ENCODE assay signal across 8 cellular contexts in the genomic region with DNA sequence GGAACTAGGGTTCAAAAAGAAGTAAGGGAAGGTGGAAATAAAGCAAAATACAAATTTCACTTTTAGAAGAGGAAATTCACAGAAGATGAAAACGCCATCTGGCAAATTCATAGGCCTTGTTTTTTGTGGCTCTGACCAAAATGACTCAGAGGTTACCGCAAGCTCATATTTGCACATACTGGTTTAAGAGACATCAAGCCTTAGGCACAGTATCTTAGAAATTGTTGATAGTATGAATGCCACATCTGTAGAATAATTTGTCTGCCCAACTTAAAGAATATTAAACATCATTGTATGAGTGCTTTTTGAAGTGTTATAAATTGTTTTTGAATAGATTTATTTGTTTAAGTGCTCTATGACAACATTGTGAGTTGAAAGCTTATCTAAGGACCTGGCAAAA. TPM values are rescaled to one million over a fixed set of nuclear protein-coding genes. Genes with fewer than 3 reads are reported as not detected.
DNase-seq lines count a peak whose midpoint lies in the region; ATAC-seq and TF ChIP-seq lines count a peak whose summit lies in the region.

No MANE protein-coding gene starts in this region.

- H3K4me1 Mint-ChIP-seq in activated naive CD8-positive, alpha-beta T cell treated with anti-CD3 and anti-CD28 coated beads, Interleukin-2, amount 50 U/mL, for 24 hours: peaks cover 5% of the 10 kb centered on the region

- no peaks in the 10 kb centered on the region for H3K27me3 ChIP-seq in testis

- H3K27ac Mint-ChIP-seq in activated naive CD8-positive, alpha-beta T cell treated with anti-CD3 and anti-CD28 coated beads, Interleukin-2, amount 50 U/mL, for 24 hours: no peak overlapping the region

- no peaks in the 10 kb centered on the region for H3K9me3 ChIP-seq in testis

- WGBS in testis, 2 donors: 71 to 76% methylated on average over 2 of the region's 2 CpGs

- H3K36me3 Mint-ChIP-seq in activated naive CD8-positive, alpha-beta T cell treated with anti-CD3 and anti-CD28 coated beads, Interleukin-2, amount 50 U/mL, for 24 hours (ENCODE audit: low read depth): no peaks in the 10 kb centered on the region

- H3K4me3 ChIP-seq in testis: no peak overlapping the region

- H3K4me1 ChIP-seq in testis: no peaks in the 10 kb centered on the region

- no peaks in the 10 kb centered on the region for H3K9me3 Mint-ChIP-seq in activated naive CD8-positive, alpha-beta T cell treated with anti-CD3 and anti-CD28 coated beads, Interleukin-2, amount 50 U/mL, for 24 hours

- no peak overlapping the region for H3K27ac ChIP-seq in testis

- H3K36me3 ChIP-seq in testis (ENCODE audit: low read depth, missing control alignments): no peaks in the 10 kb centered on the region

- intact Hi-C loops in testis (cut with DNase I; ENCODE audit: low total_unique reads): no loop called here

- no peak overlapping the region for H3K4me3 Mint-ChIP-seq in activated naive CD8-positive, alpha-beta T cell treated with anti-CD3 and anti-CD28 coated beads, Interleukin-2, amount 50 U/mL, for 24 hours

- H3K27me3 Mint-ChIP-seq in activated naive CD8-positive, alpha-beta T cell treated with anti-CD3 and anti-CD28 coated beads, Interleukin-2, amount 50 U/mL, for 24 hours: peaks cover 2% of the 10 kb centered on the region

- ATAC-seq in GM19395 (IDR thresholded peaks at IDR 0.05; ENCODE audit: unreplicated experiment) (peak; percentile 87), HG03342 (IDR thresholded peaks at IDR 0.05; ENCODE audit: unreplicated experiment) (peak; percentile 92)
- ATAC-seq in activated naive CD8-positive, alpha-beta T cell treated with anti-CD3 and anti-CD28 coated beads, Interleukin-2, amount 50 U/mL, for 24 hours: peak; percentile 59

- no peak for TF ChIP-seq POLR2A in testis (IDR thresholded peaks at IDR 0.05)

- DNase-seq in AG20443 (ENCODE audit: low spot score): peak; percentile 15
- no peak for DNase-seq in activated naive CD8-positive, alpha-beta T cell treated with anti-CD3 and anti-CD28 coated beads, Interleukin-2, amount 50 U/mL, for 24 hours
- DNase-seq in hypothalamus (lab: John Stamatoyannopoulos, UW): no peak
- DNase-seq in nucleus accumbens (lab: John Stamatoyannopoulos, UW): no peak
- no peak for DNase-seq in testis
- no peak for DNase-seq in COR-L47 (lab: John Stamatoyannopoulos, UW)

- no peak for TF ChIP-seq CTCF in testis (IDR thresholded peaks at IDR 0.05)

RNA-seq across cellular contexts. Expression of a gene that starts 10.6 kb away (rescaled TPM):
- total RNA-seq in testis: not detected
- not detected for polyA plus RNA-seq in testis (ENCODE audit: insufficient read depth, low read depth, low replicate concordance)

RNA-seq across cellular contexts. Expression of a gene that starts 24.3 kb away (rescaled TPM):
- total RNA-seq in testis: not detected
- not detected for polyA plus RNA-seq in testis (ENCODE audit: insufficient read depth, low read depth, low replicate concordance)

RNA-seq across cellular contexts. Expression of a gene that starts 58.8 kb away (rescaled TPM):
- not detected for total RNA-seq in testis
- polyA plus RNA-seq in testis (ENCODE audit: insufficient read depth, low read depth, low replicate concordance): not detected
